Comparison of ENCODE assay signal across 8 cellular contexts in genomic region chr2:28392297-28393114, GRCh38. TPM values are rescaled to one million over a fixed set of nuclear protein-coding genes. Genes with fewer than 3 reads are reported as not detected.
DNase-seq lines count a peak whose midpoint lies in the region; ATAC-seq and TF ChIP-seq lines count a peak whose summit lies in the region.

FOSL2 (plus strand) TSS chr2:28392858; CDS start chr2:28393721, 863 bp downstream.

- no peak for TF ChIP-seq CTCF in activated B cell treated with CpG ODN at 0.5 μM for 24 hours (IDR thresholded peaks at IDR 0.05)

- H3K4me1 Mint-ChIP-seq in activated B cell treated with CpG ODN at 0.5 μM for 24 hours = peaks cover 17% of the 10 kb centered on the region

- no peaks in the 10 kb centered on the region for H3K9me3 Mint-ChIP-seq in activated B cell treated with CpG ODN at 0.5 μM for 24 hours

- POLR2A ChIA-PET in activated B cell treated with CpG ODN at 0.5 μM for 24 hours (lab: Charles Lee) = interaction anchor here (0.6 to 1.5 kb wide), 5 partner anchors 358 to 503 kb away, joined by 3 to 6 read pairs (median 3); partner anchors contain the start of genes BABAM2, PPP1CB and RBKS

- intact Hi-C loops in activated B cell treated with CpG ODN at 0.5 μM for 24 hours (cut with micrococcal nuclease) = loop anchor here (1.0 to 5.0 kb wide), 8 partner anchors 33 to 1755 kb away; partner anchors contain the start of genes BABAM2, MRPL33, NRBP1 and PPP1CB

- H3K4me3 Mint-ChIP-seq in activated B cell treated with CpG ODN at 0.5 μM for 24 hours = peak within 1 kb of the TSS; percentile 86

- peak within 1 kb of the TSS; percentile 89 for H3K27ac Mint-ChIP-seq in activated B cell treated with CpG ODN at 0.5 μM for 24 hours

- peak within 1 kb of the TSS; percentile 95 for H3K27ac ChIP-seq in caudate nucleus (ENCODE audit: low read depth, low read length)

- peaks cover 10% of the 10 kb centered on the region for H3K27me3 Mint-ChIP-seq in activated B cell treated with CpG ODN at 0.5 μM for 24 hours

- DNase-seq in AG08395 (ENCODE audit: low spot score) = peak; percentile 95
- DNase-seq in NCI-H226 = peak; percentile 100
- DNase-seq in activated B cell treated with CpG ODN at 0.5 μM for 24 hours = peak; percentile 78
- peak; percentile 18 to 99 (median 86) for DNase-seq in caudate nucleus (lab: John Stamatoyannopoulos, UW)
- peak; percentile 93 for DNase-seq in inferior parietal cortex (ENCODE audit: extremely low spot score)
- peak; percentile 84 to 89 for DNase-seq in stimulated activated CD4-positive, alpha-beta T cell treated with anti-CD3 and anti-CD28 coated beads, Interleukin-12 subunit alpha, Interleukin-12 subunit beta, amount 100 ng/mL, for 24 hours (ENCODE audit: low read depth in 2 of 2)

- ATAC-seq in HG03196 (IDR thresholded peaks at IDR 0.05; ENCODE audit: unreplicated experiment) = peak; percentile 69
- peak; percentile 84 for ATAC-seq in activated B cell treated with CpG ODN at 0.5 μM for 24 hours (ENCODE audit: low read depth)

- peak; percentile 77 for TF ChIP-seq POLR2A in GM18951 (IDR thresholded peaks at IDR 0.05; ENCODE audit: extremely low read depth, insufficient read depth, insufficient read length)

- H3K36me3 Mint-ChIP-seq in activated B cell treated with CpG ODN at 0.5 μM for 24 hours (ENCODE audit: low read depth) = peaks cover 3% of the 10 kb centered on the region

- in situ Hi-C loops in GM18951 (cut with MboI; ENCODE audit: low sequenced_read_pairs, unreplicated experiment) = no loop called here

- CTCF ChIA-PET in activated B cell treated with CpG ODN at 0.5 μM for 24 hours (lab: Charles Lee) = no interaction called here

RNA-seq across cellular contexts. Expression of gene FOSL2, which starts in this region (rescaled TPM):
- 2.7 and 3.8 TPM in 2 replicates for total RNA-seq in activated B cell treated with CpG ODN at 0.5 μM for 24 hours

Comparison
In these comparisons a context has a peak if more than half of its experiments do, and no peak if none do; other contexts are left out.
1. Peak in every context shown above with its lines: DNase-seq, ATAC-seq and H3K27ac ChIP-seq.